ENCODE assay signal across 11 cellular contexts in genomic region chr1:91791103-91791502, GRCh38.
DNase-seq lines count a peak whose midpoint lies in the region; ATAC-seq and TF ChIP-seq lines count a peak whose summit lies in the region.
"Had no signal": no experiment of that assay in that cellular context is flagged by ENCODE, and none has a peak within 500 bp of the region (broad histone marks: within the 10 kb centered on the region; RNA-seq: fewer than 3 reads in every experiment).

No MANE protein-coding gene starts in this region.

- H3K4me1 Mint-ChIP-seq in activated CD4-positive, alpha-beta T cell treated with anti-CD3 and anti-CD28 coated beads for 36 hours: peaks cover 26% of the 10 kb centered on the region

- H3K4me3 ChIP-seq in epithelial cell of proximal tubule (ENCODE audit: low read depth, low read length): no peak overlapping the region
- H3K4me3 ChIP-seq in stomach smooth muscle (ENCODE audit: low read length in 2 of 2): no peak overlapping the region
- H3K4me3 ChIP-seq: upper lobe of right lung had no signal

- intact Hi-C loops in activated CD4-positive, alpha-beta T cell treated with anti-CD3 and anti-CD28 coated beads for 36 hours (cut with DNase I, micrococcal nuclease): no loop called here

- H3K9ac ChIP-seq in stomach smooth muscle (ENCODE audit: low read length in 2 of 2): no peak overlapping the region

- H3K27ac ChIP-seq in stomach smooth muscle (ENCODE audit: low read length): peak overlapping the region; percentile 58

- H3K36me3 ChIP-seq in stomach smooth muscle (ENCODE audit: control insufficient read depth in 2 of 2, insufficient read depth in 2 of 2, low read length in 2 of 2): no peaks in the 10 kb centered on the region
- H3K36me3 ChIP-seq: upper lobe of right lung had no signal

- H3K27me3 ChIP-seq in stomach smooth muscle (ENCODE audit: control insufficient read depth in 1 of 2, insufficient read depth in 2 of 2, low read length in 2 of 2): no peaks in the 10 kb centered on the region
- H3K27me3 ChIP-seq: upper lobe of right lung had no signal

- ATAC-seq in activated CD4-positive, alpha-beta T cell treated with anti-CD3 and anti-CD28 coated beads for 36 hours: peak; percentile 44
- ATAC-seq: activated T-cell treated with anti-CD3 and anti-CD28 coated beads, Interleukin-2, amount 50 U/mL, for 72 hours; upper lobe of right lung had no signal

- peaks cover 10% of the 10 kb centered on the region for H3K36me3 Mint-ChIP-seq in activated CD4-positive, alpha-beta T cell treated with anti-CD3 and anti-CD28 coated beads for 36 hours (ENCODE audit: low read depth)

- POLR2A ChIA-PET in activated CD4-positive, alpha-beta T cell treated with anti-CD3 and anti-CD28 coated beads for 36 hours (lab: Charles Lee): no interaction called here

- CTCF ChIA-PET in activated CD4-positive, alpha-beta T cell treated with anti-CD3 and anti-CD28 coated beads for 36 hours (lab: Charles Lee): interaction anchor here (0.6 to 1.6 kb wide), 3 partner anchors 12 to 70 kb away, joined by 3 to 7 read pairs (median 3); no protein-coding TSS in a partner anchor

- H3K9me3 ChIP-seq in stomach smooth muscle (ENCODE audit: control insufficient read depth in 2 of 2, low read length in 2 of 2): no peaks in the 10 kb centered on the region
- H3K9me3 ChIP-seq: upper lobe of right lung had no signal

- no peaks in the 10 kb centered on the region for H3K27me3 Mint-ChIP-seq in activated CD4-positive, alpha-beta T cell treated with anti-CD3 and anti-CD28 coated beads for 36 hours

- DNase-seq in activated CD4-positive, alpha-beta T cell treated with anti-CD3 and anti-CD28 coated beads for 36 hours: no peak
- DNase-seq in activated CD4-positive, alpha-beta T cell treated with anti-CD3 and anti-CD28 coated beads for 4 hours: no peak
- DNase-seq in NCI-H526 (lab: John Stamatoyannopoulos, UW): peak; percentile 97
- no peak for DNase-seq in epithelial cell of proximal tubule (ENCODE audit: low read depth)
- no peak for DNase-seq in SIG-M5 (lab: John Stamatoyannopoulos, UW)
- DNase-seq in activated CD4-positive, CD25-positive, alpha-beta regulatory T cell treated with anti-CD3 and anti-CD28 coated beads, Interleukin-2, amount 50 U/mL, for 72 hours: no peak
- no peak for DNase-seq in CD1c-positive myeloid dendritic cell (ENCODE audit: extremely low spot score)
- DNase-seq: activated T-cell treated with anti-CD3 and anti-CD28 coated beads, Interleukin-2, amount 50 U/mL, for 72 hours; T-helper 1 cell; upper lobe of right lung had no signal

- TF ChIP-seq CTCF in epithelial cell of proximal tubule (conservative IDR thresholded peaks at IDR 0.05; ENCODE audit: low read depth, low read length): peak; percentile 18

- no peak overlapping the region for H3K4me3 Mint-ChIP-seq in activated CD4-positive, alpha-beta T cell treated with anti-CD3 and anti-CD28 coated beads for 36 hours
- H3K4me3 Mint-ChIP-seq: activated T-cell treated with anti-CD3 and anti-CD28 coated beads, Interleukin-2, amount 50 U/mL, for 72 hours had no signal

- H3K9me3 Mint-ChIP-seq in activated CD4-positive, alpha-beta T cell treated with anti-CD3 and anti-CD28 coated beads for 36 hours (ENCODE audit: low read depth): no peaks in the 10 kb centered on the region
- H3K9me3 Mint-ChIP-seq: activated T-cell treated with anti-CD3 and anti-CD28 coated beads, Interleukin-2, amount 50 U/mL, for 72 hours had no signal

- H3K27ac Mint-ChIP-seq in activated CD4-positive, alpha-beta T cell treated with anti-CD3 and anti-CD28 coated beads for 36 hours: no peak overlapping the region

- peaks cover 51% of the 10 kb centered on the region for H3K4me1 ChIP-seq in stomach smooth muscle (ENCODE audit: control insufficient read depth, insufficient read depth, low read length)

Comparison
In these comparisons a context has a peak if more than half of its experiments do, and no peak if none do; other contexts are left out.
1. DNase-seq: peak in NCI-H526 (2 of 2); none in activated CD4-positive, alpha-beta T cell treated with anti-CD3 and anti-CD28 coated beads for 36 hours (single experiment), activated CD4-positive, alpha-beta T cell treated with anti-CD3 and anti-CD28 coated beads for 4 hours (0 of 2), epithelial cell of proximal tubule (single experiment), SIG-M5 (single experiment), activated CD4-positive, CD25-positive, alpha-beta regulatory T cell treated with anti-CD3 and anti-CD28 coated beads, Interleukin-2, amount 50 U/mL, for 72 hours (single experiment) and CD1c-positive myeloid dendritic cell (single experiment).